Comparison of ENCODE assay signal across 9 cellular contexts in genomic region chr15:62306851-62307504, GRCh38.
A peak's percentile ranks its signal among the peaks of the same experiment; 100 is the strongest.
DNase-seq lines count a peak whose midpoint lies in the region; ATAC-seq and FAIRE-seq lines count a peak whose summit lies in the region.
"Had no signal": no experiment of that assay in that cellular context is flagged by ENCODE, and none has a peak within 500 bp of the region (broad histone marks: within the 10 kb centered on the region; RNA-seq: fewer than 3 reads in every experiment).

No MANE protein-coding gene starts in this region.

- no peak overlapping the region for H3K4me3 ChIP-seq in small intestine (ENCODE audit: low read depth in 1 of 2, low read length in 2 of 2)

- H3K9me3 ChIP-seq in small intestine (ENCODE audit: control insufficient read depth, low read depth): no peaks in the 10 kb centered on the region

- 14 to 22% (median 19%) methylated on average over 9 of the region's 9 CpGs for WGBS in small intestine, 3 donors

- FAIRE-seq in small intestine (lab: Jason Lieb, UNC): no peak

- no peaks in the 10 kb centered on the region for H3K4me1 ChIP-seq in small intestine (ENCODE audit: control insufficient read depth in 2 of 2, insufficient read depth in 1 of 2, low read depth in 1 of 2, low read length in 1 of 2)

- ATAC-seq in GM18909 (IDR thresholded peaks at IDR 0.05; ENCODE audit: poor library complexity, unreplicated experiment) (no peak), GM19397 (IDR thresholded peaks at IDR 0.05; ENCODE audit: unreplicated experiment) (no peak)

- no peaks in the 10 kb centered on the region for H3K27me3 ChIP-seq in small intestine (ENCODE audit: control insufficient read depth in 2 of 2, insufficient read depth in 2 of 2, low read length in 2 of 2)

- no peaks in the 10 kb centered on the region for H3K36me3 ChIP-seq in small intestine (ENCODE audit: control insufficient read depth in 2 of 2, insufficient read depth in 2 of 2, low read length in 2 of 2)

- DNase-seq in COLO829 (ENCODE audit: low spot score) (peak; percentile 62), HCEC 1CT (peak; percentile 79), NCI-H524 (lab: John Stamatoyannopoulos, UW) (peak; percentile 73 to 86), anterior cingulate cortex (lab: John Stamatoyannopoulos, UW) (peak in 32 of 58 donors; percentile 1 to 61 (median 14)), hepatic stellate cell (ENCODE audit: low spot score) (peak; percentile 55), small intestine (peak; percentile 76)
- DNase-seq: activated B cell treated with CpG ODN at 0.5 μM for 24 hours had no signal

- H3K27ac ChIP-seq in small intestine (ENCODE audit: low read depth in 1 of 2, low read length in 1 of 2): no peak overlapping the region

Comparison
In these comparisons a context has a peak if more than half of its experiments do, and no peak if none do; other contexts are left out.
1. DNase-seq: peak in every context shown above with its lines; median percentile 80 in NCI-H524; 79 in HCEC 1CT; 76 in small intestine; 62 in COLO829; 55 in hepatic stellate cell; 14 in anterior cingulate cortex.